ENCODE assay signal across 1 cellular context in genomic region chr11:128451651-128452470, GRCh38.
TF ChIP-seq lines count a peak whose summit lies in the region.

No MANE protein-coding gene starts in this region.

TF ChIP-seq in GM12878, 131 proteins besides CTCF, POLR2A, EP300 and RAD21 (continued from another document):
- TF ChIP-seq, protein P1, sequence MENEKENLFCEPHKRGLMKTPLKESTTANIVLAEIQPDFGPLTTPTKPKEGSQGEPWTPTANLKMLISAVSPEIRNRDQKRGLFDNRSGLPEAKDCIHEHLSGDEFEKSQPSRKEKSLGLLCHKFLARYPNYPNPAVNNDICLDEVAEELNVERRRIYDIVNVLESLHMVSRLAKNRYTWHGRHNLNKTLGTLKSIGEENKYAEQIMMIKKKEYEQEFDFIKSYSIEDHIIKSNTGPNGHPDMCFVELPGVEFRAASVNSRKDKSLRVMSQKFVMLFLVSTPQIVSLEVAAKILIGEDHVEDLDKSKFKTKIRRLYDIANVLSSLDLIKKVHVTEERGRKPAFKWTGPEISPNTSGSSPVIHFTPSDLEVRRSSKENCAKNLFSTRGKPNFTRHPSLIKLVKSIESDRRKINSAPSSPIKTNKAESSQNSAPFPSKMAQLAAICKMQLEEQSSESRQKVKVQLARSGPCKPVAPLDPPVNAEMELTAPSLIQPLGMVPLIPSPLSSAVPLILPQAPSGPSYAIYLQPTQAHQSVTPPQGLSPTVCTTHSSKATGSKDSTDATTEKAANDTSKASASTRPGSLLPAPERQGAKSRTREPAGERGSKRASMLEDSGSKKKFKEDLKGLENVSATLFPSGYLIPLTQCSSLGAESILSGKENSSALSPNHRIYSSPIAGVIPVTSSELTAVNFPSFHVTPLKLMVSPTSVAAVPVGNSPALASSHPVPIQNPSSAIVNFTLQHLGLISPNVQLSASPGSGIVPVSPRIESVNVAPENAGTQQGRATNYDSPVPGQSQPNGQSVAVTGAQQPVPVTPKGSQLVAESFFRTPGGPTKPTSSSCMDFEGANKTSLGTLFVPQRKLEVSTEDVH (IDR thresholded peaks at IDR 0.05; ENCODE audit: low read depth, partially characterized antibody): no peak
- no peak for TF ChIP-seq TCF3 (IDR thresholded peaks at IDR 0.05; ENCODE audit: borderline replicate concordance, insufficient read depth, low read depth, low read length)
